ENCODE assay signal across 27 cellular contexts in the genomic region with DNA sequence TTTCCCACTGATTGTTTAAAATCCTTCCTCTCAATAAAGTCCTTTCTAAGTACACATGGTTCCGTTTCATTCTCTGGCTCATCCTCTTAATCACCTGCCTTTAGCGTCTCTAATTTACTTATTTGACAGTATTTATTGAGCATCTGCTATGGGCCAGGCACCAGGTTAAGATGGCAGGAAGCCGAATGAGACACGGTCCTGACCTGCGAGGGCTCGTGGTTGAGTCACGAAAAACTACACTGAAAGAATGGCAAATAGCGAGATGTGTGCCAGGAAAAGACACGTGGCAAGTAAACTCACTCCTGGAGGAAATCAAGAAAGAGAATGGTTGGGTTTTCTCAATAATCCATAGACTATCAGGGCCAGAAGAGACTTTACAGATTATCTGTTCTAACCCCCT.
"Had no signal": no experiment of that assay in that cellular context is flagged by ENCODE, and none has a peak within 500 bp of the region (broad histone marks: within the 10 kb centered on the region; RNA-seq: fewer than 3 reads in every experiment).

No MANE protein-coding gene starts in this region.

- H3K9me3 ChIP-seq: gastroesophageal sphincter, left lung, prostate gland, right atrium auricular region, sigmoid colon, testis, tibial nerve, upper lobe of left lung had no signal

- H3K36me3 ChIP-seq: gastroesophageal sphincter, heart right ventricle, left lung, neural progenitor cell, prostate gland, right atrium auricular region, sigmoid colon, tibial nerve, upper lobe of left lung had no signal

- H3K4me3 ChIP-seq: coronary artery, dorsolateral prefrontal cortex, gastroesophageal sphincter, heart right ventricle, left lung, neural progenitor cell, prostate gland, right atrium auricular region, sigmoid colon, testis, tibial nerve, upper lobe of left lung had no signal

- DNase-seq: dorsolateral prefrontal cortex; effector CD4-positive, alpha-beta T cell; endodermal cell; erythroblast; foreskin fibroblast; glutamatergic neuron; heart right ventricle; hippocampal formation; left cardiac atrium; left lung; mammary epithelial cell; mesendoderm; midbrain; naive thymus-derived CD4-positive, alpha-beta T cell; sigmoid colon; stimulated activated CD4-positive, alpha-beta T cell treated with anti-CD3 and anti-CD28 coated beads, Interleukin-4, amount 100 ng/mL, for 4 hours; stimulated activated naive CD8-positive, alpha-beta T cell treated with anti-CD3 and anti-CD28 coated beads, Interleukin-15, Interleukin-2, amounts not matched to agents 100 U/mL and 50 U/mL, for 24 hours; substantia nigra; testis; upper lobe of left lung had no signal

- ATAC-seq: gastroesophageal sphincter; heart right ventricle; left cardiac atrium; left lung; naive thymus-derived CD4-positive, alpha-beta T cell; stimulated activated memory B cell treated with anti-CD40 and anti-IgM and Interleukin-4, amounts not matched to agents 10 μg/mL and 1 μg/mL and 100 μg/mL, for 72 hours; stimulated activated naive CD8-positive, alpha-beta T cell treated with anti-CD3 and anti-CD28 coated beads, Interleukin-15, Interleukin-2, amounts not matched to agents 100 U/mL and 50 U/mL, for 24 hours had no signal

- H3K27me3 ChIP-seq: gastroesophageal sphincter, left lung, neural progenitor cell, right atrium auricular region, sigmoid colon, testis, tibial nerve, upper lobe of left lung had no signal
